Comparison of ENCODE assay signal across 8 cellular contexts in the genomic region with DNA sequence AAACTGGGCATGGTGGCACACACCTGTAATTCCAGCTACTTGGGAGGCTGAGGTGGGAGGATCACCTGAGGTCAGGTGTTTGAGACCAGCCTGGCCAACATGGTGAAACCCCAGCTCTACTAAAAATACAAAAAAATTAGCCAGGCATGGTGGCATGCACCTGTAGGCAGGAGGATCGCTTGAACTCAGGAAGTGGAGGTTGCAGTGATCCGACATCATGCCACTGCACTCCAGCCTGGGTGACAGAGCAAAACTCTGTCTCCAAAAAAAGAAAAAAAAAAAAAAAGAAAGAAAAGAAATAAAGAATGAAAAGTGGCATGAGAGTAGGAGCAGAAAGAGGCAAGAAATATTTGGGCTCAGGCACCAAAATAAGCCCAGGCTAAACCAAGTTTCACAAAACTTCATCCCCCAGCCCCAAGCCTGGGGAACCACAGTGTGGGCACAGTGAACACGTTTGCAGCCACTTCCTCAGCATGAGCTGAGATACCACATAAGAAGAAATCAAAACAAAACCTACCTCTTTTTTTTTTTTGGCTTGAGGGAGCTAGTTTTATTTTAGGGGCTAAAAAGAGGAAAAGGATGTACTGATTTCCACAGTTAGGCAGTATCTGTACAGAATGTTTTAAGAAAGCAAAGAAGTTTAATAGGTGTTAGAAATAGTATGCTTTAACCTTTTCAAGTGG. TPM values are rescaled to one million over a fixed set of nuclear protein-coding genes. Genes with fewer than 3 reads are reported as not detected.
A peak's percentile ranks its signal among the peaks of the same experiment; 100 is the strongest.
DNase-seq lines count a peak whose midpoint lies in the region; ATAC-seq, FAIRE-seq and TF ChIP-seq lines count a peak whose summit lies in the region.
"Not testable (repeated sequence)": the region's sequence is repeated elsewhere in the genome, so short reads cannot be mapped to it uniquely, and the experiment has no call there.

No MANE protein-coding gene starts in this region.

- peaks cover 35% of the 10 kb centered on the region for H3K4me1 Mint-ChIP-seq in activated B cell treated with CpG ODN at 0.5 μM for 24 hours
- H3K4me1 Mint-ChIP-seq in immature natural killer cell = peaks cover 27 to 30% of the 10 kb centered on the region in 2 donors

- TF ChIP-seq CTCF in activated B cell treated with CpG ODN at 0.5 μM for 24 hours (IDR thresholded peaks at IDR 0.05) = not testable (repeated sequence)

- POLR2A ChIA-PET in activated B cell treated with CpG ODN at 0.5 μM for 24 hours (lab: Charles Lee) = interaction anchor here (0.6 to 2.6 kb wide), 7 partner anchors 34 to 468 kb away, joined by 3 to 10 read pairs (median 5); a partner anchor contains a TSS

- in situ Hi-C loops in KBM-7 (cut with MboI; ENCODE audit: low pct_unique_long_range_greater_than_20kb, low sequenced_read_pairs) = not testable (repeated sequence)

- peak; percentile 40 for ATAC-seq in HG02642 (IDR thresholded peaks at IDR 0.05; ENCODE audit: poor library complexity, unreplicated experiment)
- peak; percentile 79 for ATAC-seq in activated B cell treated with CpG ODN at 0.5 μM for 24 hours (ENCODE audit: low read depth)

- not testable (repeated sequence) for H3K9me3 Mint-ChIP-seq in activated B cell treated with CpG ODN at 0.5 μM for 24 hours, immature natural killer cell

- CTCF ChIA-PET in activated B cell treated with CpG ODN at 0.5 μM for 24 hours (lab: Charles Lee) = interaction anchor here (1.3 to 3.0 kb wide), 2 partner anchors 10 to 467 kb away, joined by 5 to 15 read pairs; no protein-coding TSS in a partner anchor

- intact Hi-C loops in activated B cell treated with CpG ODN at 0.5 μM for 24 hours (cut with micrococcal nuclease) = loop anchor here (2.0 kb wide), 1 partner anchor 13 kb away; no protein-coding TSS in a partner anchor

- H3K4me3 Mint-ChIP-seq in activated B cell treated with CpG ODN at 0.5 μM for 24 hours = peak overlapping the region; percentile 46
- peak overlapping the region in 4 of 5 donors; percentile 16 to 71 (median 60) for H3K4me3 Mint-ChIP-seq in immature natural killer cell

- DNase-seq in CD1c-positive myeloid dendritic cell (ENCODE audit: extremely low spot score) (peak; percentile 74), KBM-7 (peak; percentile 68), immature natural killer cell (peak; percentile 69 to 70 (median 69))
- DNase-seq in GM19239 (ENCODE audit: insufficient read length, low spot score); activated B cell treated with CpG ODN at 0.5 μM for 24 hours: not testable (repeated sequence)
- peak; percentile 25 for DNase-seq in activated T-helper 9 cell treated with anti-CD3 and anti-CD28 coated beads, Interleukin-2, amount 50 U/mL, for 16 hours (ENCODE audit: low read depth)
- peak in 2 of 3 experiments; percentile 20 to 61 for DNase-seq in stimulated activated CD4-positive, alpha-beta T cell treated with anti-CD3 and anti-CD28 coated beads, TNF-alpha, amount 100 ng/mL, for 24 hours (ENCODE audit: low read depth in 3 of 3)

- H3K36me3 Mint-ChIP-seq in activated B cell treated with CpG ODN at 0.5 μM for 24 hours (ENCODE audit: low read depth); immature natural killer cell: not testable (repeated sequence)

- FAIRE-seq in GM19239 (lab: Jason Lieb, UNC) = peak; percentile 83

- H3K27ac Mint-ChIP-seq in activated B cell treated with CpG ODN at 0.5 μM for 24 hours = peak overlapping the region; percentile 80
- H3K27ac Mint-ChIP-seq in immature natural killer cell = peak overlapping the region in 3 of 6 donors; percentile 12 to 59 (median 51)

- H3K27me3 Mint-ChIP-seq in activated B cell treated with CpG ODN at 0.5 μM for 24 hours = not testable (repeated sequence)
- peaks cover 2 to 14% (median 12%) of the 10 kb centered on the region in 3 donors for H3K27me3 Mint-ChIP-seq in immature natural killer cell (ENCODE audit: low read depth in 3 of 3)

RNA-seq across cellular contexts. Expression of a gene that starts 46.8 kb away (rescaled TPM):
- total RNA-seq in activated B cell treated with CpG ODN at 0.5 μM for 24 hours = 55.4 and 60.2 TPM in 2 replicates
- 100 to 1,000 TPM; 261 to 295 (median 263) TPM for polyA plus RNA-seq in immature natural killer cell
